1 cellular context compared by ENCODE assay signal in the genomic region with DNA sequence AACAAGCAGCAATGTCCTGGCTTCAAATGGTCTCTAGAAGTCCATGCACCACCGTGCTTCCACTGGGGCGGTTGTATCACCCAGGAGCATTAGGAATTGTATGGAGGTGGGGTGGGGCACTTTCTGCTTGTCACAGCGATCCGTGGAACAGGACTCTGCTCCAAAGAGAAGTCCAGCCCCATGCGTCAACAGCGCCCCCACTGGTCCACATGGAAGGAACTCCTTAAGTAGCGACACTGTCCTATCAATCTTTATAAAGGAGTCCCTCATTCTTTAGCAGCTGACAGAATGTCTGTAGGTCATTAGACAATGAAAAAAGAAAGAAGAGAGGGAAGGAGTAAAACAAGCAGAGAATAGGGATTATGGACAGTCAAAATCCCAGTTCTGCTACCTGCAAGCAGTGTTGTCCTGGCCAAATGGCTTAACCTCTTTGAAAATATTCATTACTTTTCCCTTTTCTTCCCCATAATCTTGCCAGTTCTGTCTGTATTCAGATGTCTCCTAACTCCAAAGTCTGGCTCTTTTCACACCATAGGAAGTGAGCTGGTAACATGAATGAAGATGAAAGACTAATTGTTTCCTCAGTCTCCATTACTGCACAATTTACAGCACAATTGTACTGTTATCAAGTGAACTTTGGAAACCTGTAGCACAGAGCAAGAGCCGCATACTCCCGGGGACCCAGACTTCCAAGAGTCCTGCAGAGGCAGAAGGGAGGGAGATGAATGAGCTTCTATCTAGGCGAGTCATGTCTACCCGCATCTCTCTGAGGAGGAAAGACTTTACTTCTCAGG.
TF ChIP-seq lines count a peak whose summit lies in the region.

No MANE protein-coding gene starts in this region.

TF ChIP-seq in HepG2, 621 proteins besides CTCF, POLR2A, EP300 and RAD21 (continues in another document):
- no peak for TF ChIP-seq MXI1 (IDR thresholded peaks at IDR 0.05; ENCODE audit: borderline replicate concordance, low read depth, low read length)
- TF ChIP-seq, protein P1, sequence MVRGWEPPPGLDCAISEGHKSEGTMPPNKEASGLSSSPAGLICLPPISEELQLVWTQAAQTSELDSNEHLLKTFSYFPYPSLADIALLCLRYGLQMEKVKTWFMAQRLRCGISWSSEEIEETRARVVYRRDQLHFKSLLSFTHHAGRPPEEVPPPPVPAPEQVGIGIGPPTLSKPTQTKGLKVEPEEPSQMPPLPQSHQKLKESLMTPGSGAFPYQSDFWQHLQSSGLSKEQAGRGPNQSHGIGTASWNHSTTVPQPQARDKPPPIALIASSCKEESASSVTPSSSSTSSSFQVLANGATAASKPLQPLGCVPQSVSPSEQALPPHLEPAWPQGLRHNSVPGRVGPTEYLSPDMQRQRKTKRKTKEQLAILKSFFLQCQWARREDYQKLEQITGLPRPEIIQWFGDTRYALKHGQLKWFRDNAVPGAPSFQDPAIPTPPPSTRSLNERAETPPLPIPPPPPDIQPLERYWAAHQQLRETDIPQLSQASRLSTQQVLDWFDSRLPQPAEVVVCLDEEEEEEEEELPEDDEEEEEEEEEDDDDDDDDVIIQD (CRISPR knock-in tag; IDR thresholded peaks at IDR 0.05; ENCODE audit: low read depth), result 0 out of 2 replicates have a peak, but pooled peaks have one; percentile 31
- TF ChIP-seq, protein P2, sequence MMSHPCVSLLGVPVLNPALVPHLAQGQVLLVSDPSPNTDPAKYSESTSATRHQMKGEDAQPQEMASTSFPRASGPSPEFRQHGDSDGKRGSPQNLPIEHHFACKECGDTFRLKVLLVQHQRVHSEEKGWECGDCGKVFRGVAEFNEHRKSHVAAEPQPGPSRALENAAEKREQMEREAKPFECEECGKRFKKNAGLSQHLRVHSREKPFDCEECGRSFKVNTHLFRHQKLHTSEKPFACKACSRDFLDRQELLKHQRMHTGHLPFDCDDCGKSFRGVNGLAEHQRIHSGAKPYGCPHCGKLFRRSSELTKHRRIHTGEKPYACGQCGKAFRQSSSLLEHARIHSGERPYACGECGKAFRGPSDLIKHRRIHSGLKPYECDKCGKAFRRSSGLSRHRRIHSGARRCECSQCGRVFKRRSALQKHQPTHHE (CRISPR knock-in tag; IDR thresholded peaks at IDR 0.05; ENCODE audit: borderline replicate concordance), result no peak
- TF ChIP-seq, protein P3, sequence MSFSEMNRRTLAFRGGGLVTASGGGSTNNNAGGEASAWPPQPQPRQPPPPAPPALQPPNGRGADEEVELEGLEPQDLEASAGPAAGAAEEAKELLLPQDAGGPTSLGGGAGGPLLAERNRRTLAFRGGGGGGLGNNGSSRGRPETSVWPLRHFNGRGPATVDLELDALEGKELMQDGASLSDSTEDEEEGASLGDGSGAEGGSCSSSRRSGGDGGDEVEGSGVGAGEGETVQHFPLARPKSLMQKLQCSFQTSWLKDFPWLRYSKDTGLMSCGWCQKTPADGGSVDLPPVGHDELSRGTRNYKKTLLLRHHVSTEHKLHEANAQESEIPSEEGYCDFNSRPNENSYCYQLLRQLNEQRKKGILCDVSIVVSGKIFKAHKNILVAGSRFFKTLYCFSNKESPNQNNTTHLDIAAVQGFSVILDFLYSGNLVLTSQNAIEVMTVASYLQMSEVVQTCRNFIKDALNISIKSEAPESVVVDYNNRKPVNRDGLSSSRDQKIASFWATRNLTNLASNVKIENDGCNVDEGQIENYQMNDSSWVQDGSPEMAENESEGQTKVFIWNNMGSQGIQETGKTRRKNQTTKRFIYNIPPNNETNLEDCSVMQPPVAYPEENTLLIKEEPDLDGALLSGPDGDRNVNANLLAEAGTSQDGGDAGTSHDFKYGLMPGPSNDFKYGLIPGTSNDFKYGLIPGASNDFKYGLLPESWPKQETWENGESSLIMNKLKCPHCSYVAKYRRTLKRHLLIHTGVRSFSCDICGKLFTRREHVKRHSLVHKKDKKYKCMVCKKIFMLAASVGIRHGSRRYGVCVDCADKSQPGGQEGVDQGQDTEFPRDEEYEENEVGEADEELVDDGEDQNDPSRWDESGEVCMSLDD (CRISPR knock-in tag; IDR thresholded peaks at IDR 0.05; ENCODE audit: borderline replicate concordance), result no peak
- TF ChIP-seq, protein P4, sequence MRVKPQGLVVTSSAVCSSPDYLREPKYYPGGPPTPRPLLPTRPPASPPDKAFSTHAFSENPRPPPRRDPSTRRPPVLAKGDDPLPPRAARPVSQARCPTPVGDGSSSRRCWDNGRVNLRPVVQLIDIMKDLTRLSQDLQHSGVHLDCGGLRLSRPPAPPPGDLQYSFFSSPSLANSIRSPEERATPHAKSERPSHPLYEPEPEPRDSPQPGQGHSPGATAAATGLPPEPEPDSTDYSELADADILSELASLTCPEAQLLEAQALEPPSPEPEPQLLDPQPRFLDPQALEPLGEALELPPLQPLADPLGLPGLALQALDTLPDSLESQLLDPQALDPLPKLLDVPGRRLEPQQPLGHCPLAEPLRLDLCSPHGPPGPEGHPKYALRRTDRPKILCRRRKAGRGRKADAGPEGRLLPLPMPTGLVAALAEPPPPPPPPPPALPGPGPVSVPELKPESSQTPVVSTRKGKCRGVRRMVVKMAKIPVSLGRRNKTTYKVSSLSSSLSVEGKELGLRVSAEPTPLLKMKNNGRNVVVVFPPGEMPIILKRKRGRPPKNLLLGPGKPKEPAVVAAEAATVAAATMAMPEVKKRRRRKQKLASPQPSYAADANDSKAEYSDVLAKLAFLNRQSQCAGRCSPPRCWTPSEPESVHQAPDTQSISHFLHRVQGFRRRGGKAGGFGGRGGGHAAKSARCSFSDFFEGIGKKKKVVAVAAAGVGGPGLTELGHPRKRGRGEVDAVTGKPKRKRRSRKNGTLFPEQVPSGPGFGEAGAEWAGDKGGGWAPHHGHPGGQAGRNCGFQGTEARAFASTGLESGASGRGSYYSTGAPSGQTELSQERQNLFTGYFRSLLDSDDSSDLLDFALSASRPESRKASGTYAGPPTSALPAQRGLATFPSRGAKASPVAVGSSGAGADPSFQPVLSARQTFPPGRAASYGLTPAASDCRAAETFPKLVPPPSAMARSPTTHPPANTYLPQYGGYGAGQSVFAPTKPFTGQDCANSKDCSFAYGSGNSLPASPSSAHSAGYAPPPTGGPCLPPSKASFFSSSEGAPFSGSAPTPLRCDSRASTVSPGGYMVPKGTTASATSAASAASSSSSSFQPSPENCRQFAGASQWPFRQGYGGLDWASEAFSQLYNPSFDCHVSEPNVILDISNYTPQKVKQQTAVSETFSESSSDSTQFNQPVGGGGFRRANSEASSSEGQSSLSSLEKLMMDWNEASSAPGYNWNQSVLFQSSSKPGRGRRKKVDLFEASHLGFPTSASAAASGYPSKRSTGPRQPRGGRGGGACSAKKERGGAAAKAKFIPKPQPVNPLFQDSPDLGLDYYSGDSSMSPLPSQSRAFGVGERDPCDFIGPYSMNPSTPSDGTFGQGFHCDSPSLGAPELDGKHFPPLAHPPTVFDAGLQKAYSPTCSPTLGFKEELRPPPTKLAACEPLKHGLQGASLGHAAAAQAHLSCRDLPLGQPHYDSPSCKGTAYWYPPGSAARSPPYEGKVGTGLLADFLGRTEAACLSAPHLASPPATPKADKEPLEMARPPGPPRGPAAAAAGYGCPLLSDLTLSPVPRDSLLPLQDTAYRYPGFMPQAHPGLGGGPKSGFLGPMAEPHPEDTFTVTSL (CRISPR knock-in tag; IDR thresholded peaks at IDR 0.05; ENCODE audit: borderline replicate concordance), result peak; percentile 40; the same call in 1 of the 2 replicates
- TF ChIP-seq MATR3 (CRISPR knock-in tag; IDR thresholded peaks at IDR 0.05), result no peak
- TF ChIP-seq ATF7-NPFF (CRISPR knock-in tag; IDR thresholded peaks at IDR 0.05; ENCODE audit: low read depth), result no peak
- TF ChIP-seq, protein P5, sequence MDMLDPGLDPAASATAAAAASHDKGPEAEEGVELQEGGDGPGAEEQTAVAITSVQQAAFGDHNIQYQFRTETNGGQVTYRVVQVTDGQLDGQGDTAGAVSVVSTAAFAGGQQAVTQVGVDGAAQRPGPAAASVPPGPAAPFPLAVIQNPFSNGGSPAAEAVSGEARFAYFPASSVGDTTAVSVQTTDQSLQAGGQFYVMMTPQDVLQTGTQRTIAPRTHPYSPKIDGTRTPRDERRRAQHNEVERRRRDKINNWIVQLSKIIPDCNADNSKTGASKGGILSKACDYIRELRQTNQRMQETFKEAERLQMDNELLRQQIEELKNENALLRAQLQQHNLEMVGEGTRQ (IDR thresholded peaks at IDR 0.05; ENCODE audit: low read depth, low read length), result no peak
- TF ChIP-seq, protein P5 (CRISPR knock-in tag; IDR thresholded peaks at IDR 0.05; ENCODE audit: borderline replicate concordance), result no peak
- 0 out of 2 replicates have a peak, but pooled peaks have one; percentile 32 for TF ChIP-seq NR2C2 (CRISPR knock-in tag; IDR thresholded peaks at IDR 0.05; ENCODE audit: borderline replicate concordance)
- no peak for TF ChIP-seq KDM3A (CRISPR knock-in tag; IDR thresholded peaks at IDR 0.05; ENCODE audit: low read depth)
- TF ChIP-seq ZNF44 (CRISPR knock-in tag; IDR thresholded peaks at IDR 0.05), result no peak
- peak; percentile 46; the same call in 1 of the 2 replicates for TF ChIP-seq CREM (IDR thresholded peaks at IDR 0.05)
- TF ChIP-seq CREM (CRISPR knock-in tag; IDR thresholded peaks at IDR 0.05), result no peak
- TF ChIP-seq ZNF326 (CRISPR knock-in tag; IDR thresholded peaks at IDR 0.05; ENCODE audit: borderline replicate concordance), result no peak; the same call in 1 of the 2 replicates
- TF ChIP-seq CCAR2 (optimal IDR thresholded peaks at IDR 0.05; ENCODE audit: low read depth, low read length), result no peak
- TF ChIP-seq, protein P6, sequence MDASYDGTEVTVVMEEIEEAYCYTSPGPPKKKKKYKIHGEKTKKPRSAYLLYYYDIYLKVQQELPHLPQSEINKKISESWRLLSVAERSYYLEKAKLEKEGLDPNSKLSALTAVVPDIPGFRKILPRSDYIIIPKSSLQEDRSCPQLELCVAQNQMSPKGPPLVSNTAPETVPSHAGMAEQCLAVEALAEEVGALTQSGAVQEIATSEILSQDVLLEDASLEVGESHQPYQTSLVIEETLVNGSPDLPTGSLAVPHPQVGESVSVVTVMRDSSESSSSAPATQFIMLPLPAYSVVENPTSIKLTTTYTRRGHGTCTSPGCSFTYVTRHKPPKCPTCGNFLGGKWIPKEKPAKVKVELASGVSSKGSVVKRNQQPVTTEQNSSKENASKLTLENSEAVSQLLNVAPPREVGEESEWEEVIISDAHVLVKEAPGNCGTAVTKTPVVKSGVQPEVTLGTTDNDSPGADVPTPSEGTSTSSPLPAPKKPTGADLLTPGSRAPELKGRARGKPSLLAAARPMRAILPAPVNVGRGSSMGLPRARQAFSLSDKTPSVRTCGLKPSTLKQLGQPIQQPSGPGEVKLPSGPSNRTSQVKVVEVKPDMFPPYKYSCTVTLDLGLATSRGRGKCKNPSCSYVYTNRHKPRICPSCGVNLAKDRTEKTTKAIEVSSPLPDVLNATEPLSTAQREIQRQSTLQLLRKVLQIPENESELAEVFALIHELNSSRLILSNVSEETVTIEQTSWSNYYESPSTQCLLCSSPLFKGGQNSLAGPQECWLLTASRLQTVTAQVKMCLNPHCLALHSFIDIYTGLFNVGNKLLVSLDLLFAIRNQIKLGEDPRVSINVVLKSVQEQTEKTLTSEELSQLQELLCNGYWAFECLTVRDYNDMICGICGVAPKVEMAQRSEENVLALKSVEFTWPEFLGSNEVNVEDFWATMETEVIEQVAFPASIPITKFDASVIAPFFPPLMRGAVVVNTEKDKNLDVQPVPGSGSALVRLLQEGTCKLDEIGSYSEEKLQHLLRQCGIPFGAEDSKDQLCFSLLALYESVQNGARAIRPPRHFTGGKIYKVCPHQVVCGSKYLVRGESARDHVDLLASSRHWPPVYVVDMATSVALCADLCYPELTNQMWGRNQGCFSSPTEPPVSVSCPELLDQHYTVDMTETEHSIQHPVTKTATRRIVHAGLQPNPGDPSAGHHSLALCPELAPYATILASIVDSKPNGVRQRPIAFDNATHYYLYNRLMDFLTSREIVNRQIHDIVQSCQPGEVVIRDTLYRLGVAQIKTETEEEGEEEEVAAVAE (CRISPR knock-in tag; IDR thresholded peaks at IDR 0.05; ENCODE audit: borderline replicate concordance), result 0 out of 2 replicates have a peak, but pooled peaks have one; percentile 51
- TF ChIP-seq, protein P7, sequence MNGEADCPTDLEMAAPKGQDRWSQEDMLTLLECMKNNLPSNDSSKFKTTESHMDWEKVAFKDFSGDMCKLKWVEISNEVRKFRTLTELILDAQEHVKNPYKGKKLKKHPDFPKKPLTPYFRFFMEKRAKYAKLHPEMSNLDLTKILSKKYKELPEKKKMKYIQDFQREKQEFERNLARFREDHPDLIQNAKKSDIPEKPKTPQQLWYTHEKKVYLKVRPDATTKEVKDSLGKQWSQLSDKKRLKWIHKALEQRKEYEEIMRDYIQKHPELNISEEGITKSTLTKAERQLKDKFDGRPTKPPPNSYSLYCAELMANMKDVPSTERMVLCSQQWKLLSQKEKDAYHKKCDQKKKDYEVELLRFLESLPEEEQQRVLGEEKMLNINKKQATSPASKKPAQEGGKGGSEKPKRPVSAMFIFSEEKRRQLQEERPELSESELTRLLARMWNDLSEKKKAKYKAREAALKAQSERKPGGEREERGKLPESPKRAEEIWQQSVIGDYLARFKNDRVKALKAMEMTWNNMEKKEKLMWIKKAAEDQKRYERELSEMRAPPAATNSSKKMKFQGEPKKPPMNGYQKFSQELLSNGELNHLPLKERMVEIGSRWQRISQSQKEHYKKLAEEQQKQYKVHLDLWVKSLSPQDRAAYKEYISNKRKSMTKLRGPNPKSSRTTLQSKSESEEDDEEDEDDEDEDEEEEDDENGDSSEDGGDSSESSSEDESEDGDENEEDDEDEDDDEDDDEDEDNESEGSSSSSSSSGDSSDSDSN (CRISPR knock-in tag; IDR thresholded peaks at IDR 0.05), result peak; percentile 38; the same call in 1 of the 2 replicates
- TF ChIP-seq, protein P8, sequence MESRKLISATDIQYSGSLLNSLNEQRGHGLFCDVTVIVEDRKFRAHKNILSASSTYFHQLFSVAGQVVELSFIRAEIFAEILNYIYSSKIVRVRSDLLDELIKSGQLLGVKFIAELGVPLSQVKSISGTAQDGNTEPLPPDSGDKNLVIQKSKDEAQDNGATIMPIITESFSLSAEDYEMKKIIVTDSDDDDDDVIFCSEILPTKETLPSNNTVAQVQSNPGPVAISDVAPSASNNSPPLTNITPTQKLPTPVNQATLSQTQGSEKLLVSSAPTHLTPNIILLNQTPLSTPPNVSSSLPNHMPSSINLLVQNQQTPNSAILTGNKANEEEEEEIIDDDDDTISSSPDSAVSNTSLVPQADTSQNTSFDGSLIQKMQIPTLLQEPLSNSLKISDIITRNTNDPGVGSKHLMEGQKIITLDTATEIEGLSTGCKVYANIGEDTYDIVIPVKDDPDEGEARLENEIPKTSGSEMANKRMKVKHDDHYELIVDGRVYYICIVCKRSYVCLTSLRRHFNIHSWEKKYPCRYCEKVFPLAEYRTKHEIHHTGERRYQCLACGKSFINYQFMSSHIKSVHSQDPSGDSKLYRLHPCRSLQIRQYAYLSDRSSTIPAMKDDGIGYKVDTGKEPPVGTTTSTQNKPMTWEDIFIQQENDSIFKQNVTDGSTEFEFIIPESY (CRISPR knock-in tag; IDR thresholded peaks at IDR 0.05), result peak; percentile 79
- TF ChIP-seq, protein P9, sequence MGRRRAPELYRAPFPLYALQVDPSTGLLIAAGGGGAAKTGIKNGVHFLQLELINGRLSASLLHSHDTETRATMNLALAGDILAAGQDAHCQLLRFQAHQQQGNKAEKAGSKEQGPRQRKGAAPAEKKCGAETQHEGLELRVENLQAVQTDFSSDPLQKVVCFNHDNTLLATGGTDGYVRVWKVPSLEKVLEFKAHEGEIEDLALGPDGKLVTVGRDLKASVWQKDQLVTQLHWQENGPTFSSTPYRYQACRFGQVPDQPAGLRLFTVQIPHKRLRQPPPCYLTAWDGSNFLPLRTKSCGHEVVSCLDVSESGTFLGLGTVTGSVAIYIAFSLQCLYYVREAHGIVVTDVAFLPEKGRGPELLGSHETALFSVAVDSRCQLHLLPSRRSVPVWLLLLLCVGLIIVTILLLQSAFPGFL (CRISPR knock-in tag; IDR thresholded peaks at IDR 0.05), result no peak
- TF ChIP-seq SAP130 (CRISPR knock-in tag; IDR thresholded peaks at IDR 0.05; ENCODE audit: low read depth), result peak; percentile 70
- peak; percentile 60 for TF ChIP-seq SOX5 (CRISPR knock-in tag; IDR thresholded peaks at IDR 0.05; ENCODE audit: borderline replicate concordance)
